10 cellular contexts compared by ENCODE assay signal in the genomic region with DNA sequence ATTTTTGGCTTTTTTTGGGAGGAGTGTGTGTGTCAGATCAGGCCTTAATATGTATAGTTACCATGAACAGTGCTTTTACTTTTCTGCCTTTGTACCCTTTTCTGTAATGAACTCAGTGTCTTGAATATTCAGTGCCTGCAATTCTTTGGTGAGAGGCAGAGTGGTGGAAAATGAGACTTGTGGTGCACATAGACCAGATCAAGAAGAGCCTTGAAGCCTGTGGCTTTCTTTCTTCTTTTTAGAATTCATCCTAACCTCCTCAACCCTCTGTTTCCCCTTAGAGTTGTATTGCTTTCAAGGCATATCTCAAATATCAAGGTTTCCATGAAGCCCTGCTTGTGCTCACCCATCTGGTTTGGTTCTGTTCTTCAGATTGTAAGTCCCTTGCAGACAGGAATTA. TPM values are rescaled to one million over a fixed set of nuclear protein-coding genes. Genes with fewer than 3 reads are reported as not detected.
A peak's percentile ranks its signal among the peaks of the same experiment; 100 is the strongest.
DNase-seq lines count a peak whose midpoint lies in the region; ATAC-seq and TF ChIP-seq lines count a peak whose summit lies in the region.
"Had no signal": no experiment of that assay in that cellular context is flagged by ENCODE, and none has a peak within 500 bp of the region (broad histone marks: within the 10 kb centered on the region; RNA-seq: fewer than 3 reads in every experiment).

No MANE protein-coding gene starts in this region.

- peaks cover 34% of the 10 kb centered on the region for H3K36me3 ChIP-seq in OCI-LY1 (ENCODE audit: insufficient read depth, low read length)
- no peaks in the 10 kb centered on the region for H3K36me3 ChIP-seq in parathyroid adenoma (ENCODE audit: control insufficient read depth, insufficient read depth, low read length)

- no peaks in the 10 kb centered on the region for H3K9me3 ChIP-seq in OCI-LY1 (ENCODE audit: low read length)
- no peaks in the 10 kb centered on the region for H3K9me3 ChIP-seq in parathyroid adenoma (ENCODE audit: control insufficient read depth, low read length)

- peak overlapping the region; percentile 82 for H3K9ac ChIP-seq in OCI-LY1 (ENCODE audit: low read length)
- H3K9ac ChIP-seq in parathyroid adenoma = no peak overlapping the region

- ATAC-seq in HG02938 (IDR thresholded peaks at IDR 0.05; ENCODE audit: unreplicated experiment) (no peak), GM19324 (IDR thresholded peaks at IDR 0.05; ENCODE audit: low FRiP score, unreplicated experiment) (no peak)

- H3K27ac ChIP-seq in OCI-LY1 (ENCODE audit: low read depth, low read length, poor library complexity, severe bottlenecking) (no peak overlapping the region), dorsolateral prefrontal cortex (peak overlapping the region in 4 of 59 donors; percentile 0 to 71 (median 18)), parathyroid adenoma (no peak overlapping the region), RWPE1 (no peak overlapping the region)

- intact Hi-C loops in dorsolateral prefrontal cortex (cut with DNase I) = loop anchor here (2.0 to 10.0 kb wide), 2 partner anchors 53 to 1121 kb away; a partner anchor contains a TSS

- CTCF ChIA-PET in RWPE1 (lab: Yijun Ruan, JAX) = no interaction called here

- no peak for TF ChIP-seq CTCF in OCI-LY1 (IDR thresholded peaks at IDR 0.05; ENCODE audit: low read length)
- no peak for TF ChIP-seq CTCF in dorsolateral prefrontal cortex (IDR thresholded peaks at IDR 0.05 in 54 of 56, conservative IDR thresholded peaks at IDR 0.05 in 2 of 56; ENCODE audit: low read depth in 1 of 56, partially characterized antibody in 56 of 56)
- TF ChIP-seq CTCF in parathyroid adenoma (IDR thresholded peaks at IDR 0.05) = no peak
- TF ChIP-seq CTCF in RWPE1 (conservative IDR thresholded peaks at IDR 0.05; ENCODE audit: low read depth) = no peak

- H3F3A ChIP-seq in OCI-LY1 (ENCODE audit: insufficient read depth, low read length) = no peaks in the 10 kb centered on the region

- no peaks in the 10 kb centered on the region for H3K9me2 ChIP-seq in OCI-LY1 (ENCODE audit: low read depth, low read length)

- DNase-seq in EL (peak; percentile 4), dorsolateral prefrontal cortex (no peak), RWPE1 (ENCODE audit: low spot score) (no peak), germinal center (ENCODE audit: low spot score) (no peak)
- DNase-seq: NCI-H526 had no signal

- H4K20me1 ChIP-seq in OCI-LY1 (ENCODE audit: insufficient read depth, low read length) = no peaks in the 10 kb centered on the region

- peak overlapping the region; percentile 79 for H3K4me2 ChIP-seq in OCI-LY1 (ENCODE audit: low read length)
- peak overlapping the region; percentile 1 for H3K4me2 ChIP-seq in parathyroid adenoma (ENCODE audit: low read length)

- no peak overlapping the region for H2AFZ ChIP-seq in OCI-LY1 (ENCODE audit: low read length)
- H2AFZ ChIP-seq in parathyroid adenoma = no peak overlapping the region

- POLR2A ChIA-PET in RWPE1 (lab: Yijun Ruan, JAX; ENCODE audit: low non-redundant PET) = no interaction called here

- H3K27me3 ChIP-seq in OCI-LY1 (ENCODE audit: insufficient read depth, low read length) (no peaks in the 10 kb centered on the region), dorsolateral prefrontal cortex (no peaks in the 10 kb centered on the region), parathyroid adenoma (ENCODE audit: control insufficient read depth, insufficient read depth, low read length) (no peaks in the 10 kb centered on the region)

- peaks cover 50% of the 10 kb centered on the region for H3K4me1 ChIP-seq in OCI-LY1 (ENCODE audit: insufficient read depth, low read length, severe bottlenecking)
- H3K4me1 ChIP-seq in parathyroid adenoma = peaks cover 14% of the 10 kb centered on the region

- H3K4me3 ChIP-seq in OCI-LY1 (ENCODE audit: low read depth, low read length, poor library complexity, severe bottlenecking) (peak overlapping the region; percentile 70), dorsolateral prefrontal cortex (peak overlapping the region in 58 of 59 donors; percentile 1 to 100 (median 98)), parathyroid adenoma (ENCODE audit: low read depth, low read length) (no peak overlapping the region)
- H3K4me3 ChIP-seq: lung had no signal

- peaks cover 55% of the 10 kb centered on the region for H3K79me2 ChIP-seq in OCI-LY1 (ENCODE audit: insufficient read depth, low read length)
- H3K79me2 ChIP-seq in parathyroid adenoma = peaks cover 29% of the 10 kb centered on the region

RNA-seq across cellular contexts. Expression of a gene that starts 2.6 kb away (rescaled TPM):
- total RNA-seq in dorsolateral prefrontal cortex = 100 to 1,000 TPM; 104 to 164 (median 132) TPM

RNA-seq across cellular contexts. Expression of a gene that starts 52.8 kb away (rescaled TPM):
- total RNA-seq in dorsolateral prefrontal cortex = 10 to 100 TPM; 18.0 to 37.6 (median 25.6) TPM

RNA-seq across cellular contexts. Expression of a gene that starts 52.8 kb away (rescaled TPM):
- total RNA-seq in dorsolateral prefrontal cortex = 10 to 100 TPM; 29.3 to 61.7 (median 41.7) TPM
